22 cellular contexts compared by ENCODE assay signal in genomic region chr19:3296034-3296433, GRCh38.
A peak's percentile ranks its signal among the peaks of the same experiment; 100 is the strongest.
DNase-seq lines count a peak whose midpoint lies in the region; ATAC-seq, FAIRE-seq and TF ChIP-seq lines count a peak whose summit lies in the region.
"Had no signal": no experiment of that assay in that cellular context is flagged by ENCODE, and none has a peak within 500 bp of the region (broad histone marks: within the 10 kb centered on the region; RNA-seq: fewer than 3 reads in every experiment).

No MANE protein-coding gene starts in this region.

- FAIRE-seq in K562 (lab: Jason Lieb, UNC), result no peak
- FAIRE-seq: A549, D721Med, G401.6, GM12891 had no signal

- CTCF ChIA-PET in SK-N-SH (lab: Yijun Ruan, JAX), result interaction anchor here (3.0 kb wide), 1 partner anchor 8 kb away, joined by 22 read pairs; no protein-coding TSS in a partner anchor
- CTCF ChIA-PET in K562 (lab: Yijun Ruan, JAX; ENCODE audit: low intra/inter-chr PET ratio), result interaction anchor here (0.6 to 1.3 kb wide), 2 partner anchors 12 to 428 kb away, joined by 3 read pairs; no protein-coding TSS in a partner anchor
- CTCF ChIA-PET in OCI-LY7 (lab: Charles Lee; ENCODE audit: unreplicated experiment), result no interaction called here

- no peak overlapping the region for H3K4me3 ChIP-seq in SK-N-SH (ENCODE audit: low read depth in 2 of 2, low read length in 1 of 2)
- H3K4me3 ChIP-seq in H7 (ENCODE audit: insufficient read depth, low read depth, low read length), result no peak overlapping the region
- no peak overlapping the region for H3K4me3 ChIP-seq in K562
- H3K4me3 ChIP-seq in OCI-LY7 (ENCODE audit: low read depth, low read length, poor library complexity, severe bottlenecking), result no peak overlapping the region
- H3K4me3 ChIP-seq: A549; BLaER1 treated with 17β-estradiol and CSF1 and Interleukin-3, amounts not matched to agents 10 nM and 100 nM had no signal

- H3K27me3 ChIP-seq in SK-N-SH (ENCODE audit: insufficient read depth), result peaks cover 37% of the 10 kb centered on the region; the same call in 1 of the 2 replicates
- no peaks in the 10 kb centered on the region; the same call in 1 of the 2 replicates for H3K27me3 ChIP-seq in H7 (ENCODE audit: control insufficient read depth, insufficient read depth, low read length)
- H3K27me3 ChIP-seq in K562 (ENCODE audit: control insufficient read depth in 2 of 2, insufficient read depth in 2 of 2, low read length in 2 of 2), result peaks cover 9 to 29% of the 10 kb centered on the region in 2 experiments

- no peak for TF ChIP-seq RAD21 in SK-N-SH (IDR thresholded peaks at IDR 0.05; ENCODE audit: low read length)
- no peak for TF ChIP-seq RAD21 in K562 (CRISPR knock-in tag; conservative IDR thresholded peaks at IDR 0.05 in 1 of 2, IDR thresholded peaks at IDR 0.05 in 1 of 2)

- POLR2A ChIA-PET in SK-N-SH (lab: Yijun Ruan, JAX) (interaction anchor here (0.6 kb wide), 1 partner anchor 18 kb away, joined by 3 read pairs; no protein-coding TSS in a partner anchor), K562 (lab: Yijun Ruan, JAX) (no interaction called here), OCI-LY7 (lab: Charles Lee) (no interaction called here)

- WGBS in SK-N-SH (ENCODE audit: low lambda C conversion rate), result 52% methylated on average over 9 of the region's 9 CpGs
- WGBS in K562 (ENCODE audit: insufficient coverage, low coverage, missing lambda C conversion rate), result 32% methylated on average over 7 of the region's 9 CpGs

- TF ChIP-seq POLR2A in K562 (conservative IDR thresholded peaks at IDR 0.05), result no peak

- H4K20me1 ChIP-seq in SK-N-SH (ENCODE audit: insufficient read depth), result no peaks in the 10 kb centered on the region
- peaks cover 4% of the 10 kb centered on the region; the same call in 1 of the 2 replicates for H4K20me1 ChIP-seq in K562 (replicated peaks; ENCODE audit: control insufficient read depth, insufficient read depth, low read length)
- H4K20me1 ChIP-seq in OCI-LY7 (ENCODE audit: insufficient read depth, low read length), result no peaks in the 10 kb centered on the region
- H4K20me1 ChIP-seq: BLaER1 treated with 17β-estradiol and CSF1 and Interleukin-3, amounts not matched to agents 10 nM and 100 nM had no signal

- no peaks in the 10 kb centered on the region for H3K9me2 ChIP-seq in SK-N-SH
- H3K9me2 ChIP-seq in OCI-LY7 (ENCODE audit: insufficient read depth, low read length), result no peaks in the 10 kb centered on the region

- peak; percentile 22 for DNase-seq in SK-N-SH
- peak; percentile 32 for DNase-seq in H7
- DNase-seq in K562 (ENCODE audit: extremely low read depth in 1 of 4, low spot score in 3 of 4), result no peak
- no peak for DNase-seq in OCI-LY7 (ENCODE audit: low spot score)
- DNase-seq: AML-193; Caco-2; Calu3; CD4-positive, alpha-beta T cell; CD8-positive, alpha-beta T cell; DMS79 treated with DMSO at 0.1 percent for 48 hours; EL; GF-D8 had no signal

- H3K9me3 ChIP-seq in SK-N-SH (no peaks in the 10 kb centered on the region), K562 (replicated peaks; ENCODE audit: control insufficient read depth, insufficient read depth, low read depth, low read length) (no peaks in the 10 kb centered on the region), OCI-LY7 (ENCODE audit: low read length) (no peaks in the 10 kb centered on the region)
- H3K9me3 ChIP-seq: A549, Caco-2 had no signal

- intact Hi-C loops in K562 (cut with micrococcal nuclease) (no loop called here), OCI-LY7 (cut with micrococcal nuclease; ENCODE audit: unreplicated experiment) (no loop called here)

- H3K4me2 ChIP-seq in SK-N-SH, result no peak overlapping the region
- H3K4me2 ChIP-seq in K562 (ENCODE audit: insufficient read depth, low read length), result no peak overlapping the region
- no peak overlapping the region for H3K4me2 ChIP-seq in OCI-LY7 (ENCODE audit: low read length)
- H3K4me2 ChIP-seq: A549; BLaER1 treated with 17β-estradiol and CSF1 and Interleukin-3, amounts not matched to agents 10 nM and 100 nM had no signal

- H3K79me2 ChIP-seq in SK-N-SH (ENCODE audit: insufficient read depth) (no peaks in the 10 kb centered on the region), K562 (ENCODE audit: control insufficient read depth, insufficient read depth, low read length) (no peaks in the 10 kb centered on the region), OCI-LY7 (ENCODE audit: insufficient read depth, low read depth, low read length) (no peaks in the 10 kb centered on the region)

- TF ChIP-seq EP300 in SK-N-SH (IDR thresholded peaks at IDR 0.05; ENCODE audit: borderline replicate concordance in 1 of 2, low read depth in 1 of 2, low read length in 1 of 2) (no peak), K562 (IDR thresholded peaks at IDR 0.05; ENCODE audit: low read length) (no peak)

- no peaks in the 10 kb centered on the region for H3F3A ChIP-seq in SK-N-SH (replicated peaks; ENCODE audit: insufficient read depth)

- no peak overlapping the region for H3K9ac ChIP-seq in SK-N-SH
- no peak overlapping the region for H3K9ac ChIP-seq in K562 (ENCODE audit: insufficient read depth in 1 of 2, low read depth in 2 of 2, low read length in 2 of 2)
- H3K9ac ChIP-seq: BLaER1 treated with 17β-estradiol and CSF1 and Interleukin-3, amounts not matched to agents 10 nM and 100 nM had no signal

- BruUV-seq in K562 (replicated peaks; lab: Mats Ljungman, UMichigan), result no TSS peak
- BruUV-seq in OCI-LY7 (replicated peaks; lab: Mats Ljungman, UMichigan), result no TSS peak

- H3K4me1 ChIP-seq in SK-N-SH (ENCODE audit: control insufficient read depth in 1 of 2, insufficient read depth in 2 of 2, low read depth in 1 of 2, low read length in 1 of 2), result no peaks in the 10 kb centered on the region
- H3K4me1 ChIP-seq in K562 (replicated peaks in 1 of 2; ENCODE audit: control insufficient read depth in 2 of 2, insufficient read depth in 2 of 2, low read length in 2 of 2), result peaks cover 0 to 12% of the 10 kb centered on the region in 2 experiments; a peak in 2 of 5 replicates
- no peaks in the 10 kb centered on the region for H3K4me1 ChIP-seq in OCI-LY7 (ENCODE audit: insufficient read depth, low read length, poor library complexity, severe bottlenecking)
- H3K4me1 ChIP-seq: BLaER1 treated with 17β-estradiol and CSF1 and Interleukin-3, amounts not matched to agents 10 nM and 100 nM; Caco-2 had no signal

- in situ Hi-C loops in K562 (cut with MboI), result loop anchor here (10.0 kb wide), 1 partner anchor 409 kb away; the partner anchor contains the start of genes PIP5K1C and TJP3

- H3K36me3 ChIP-seq in SK-N-SH (replicated peaks in 1 of 2; ENCODE audit: control insufficient read depth in 1 of 2, insufficient read depth in 2 of 2, low read length in 1 of 2), result no peaks in the 10 kb centered on the region
- no peaks in the 10 kb centered on the region for H3K36me3 ChIP-seq in H7 (replicated peaks; ENCODE audit: control insufficient read depth, insufficient read depth, low read length)
- no peaks in the 10 kb centered on the region for H3K36me3 ChIP-seq in K562 (ENCODE audit: control insufficient read depth, insufficient read depth, low read length)
- no peaks in the 10 kb centered on the region for H3K36me3 ChIP-seq in OCI-LY7 (ENCODE audit: insufficient read depth, low read length)
- H3K36me3 ChIP-seq: BLaER1 treated with 17β-estradiol and CSF1 and Interleukin-3, amounts not matched to agents 10 nM and 100 nM had no signal

- no peaks in the 10 kb centered on the region for H3K9me1 ChIP-seq in K562 (ENCODE audit: control insufficient read depth, insufficient read depth, low read length)

- TF ChIP-seq CTCF in SK-N-SH (IDR thresholded peaks at IDR 0.05) (no peak), K562 (IDR thresholded peaks at IDR 0.05 in 2 of 3, conservative IDR thresholded peaks at IDR 0.05 in 1 of 3; ENCODE audit: insufficient read depth in 2 of 3, low read depth in 1 of 3, low read length in 3 of 3) (no peak), OCI-LY7 (conservative IDR thresholded peaks at IDR 0.05; ENCODE audit: low read length) (no peak)

- H2AFZ ChIP-seq in SK-N-SH (ENCODE audit: low read depth) (no peak overlapping the region), K562 (ENCODE audit: low read depth, low read length) (no peak overlapping the region), OCI-LY7 (ENCODE audit: low read length) (no peak overlapping the region)

- H3K27ac ChIP-seq in SK-N-SH (ENCODE audit: low read depth in 2 of 2, low read length in 1 of 2) (no peak overlapping the region), K562 (ENCODE audit: extremely low read depth, low read depth, low read length) (no peak overlapping the region), OCI-LY7 (ENCODE audit: low read depth, low read length, poor library complexity, severe bottlenecking) (no peak overlapping the region)
- H3K27ac ChIP-seq: 22Rv1; A549; BLaER1 treated with 17β-estradiol and CSF1 and Interleukin-3, amounts not matched to agents 10 nM and 100 nM; C4-2B had no signal

- ATAC-seq in SK-N-SH treated with all-trans-retinoic acid at 6 μM for 48 hours (no peak), K562 (no peak), HG03039 (IDR thresholded peaks at IDR 0.05; ENCODE audit: unreplicated experiment) (no peak), GM19351 (IDR thresholded peaks at IDR 0.05; ENCODE audit: unreplicated experiment) (no peak)
- ATAC-seq: A549; CD8-positive, alpha-beta T cell had no signal

TF ChIP-seq in SK-N-SH, 30 proteins besides CTCF, POLR2A, EP300 and RAD21 (continues in another document):
- TF ChIP-seq MXI1 (IDR thresholded peaks at IDR 0.05; ENCODE audit: low read depth, low read length) (no peak), MEF2A (IDR thresholded peaks at IDR 0.05; ENCODE audit: borderline replicate concordance, low read depth) (no peak), POLR2AphosphoS5 (IDR thresholded peaks at IDR 0.05; ENCODE audit: low read depth, low read length) (no peak), RXRA (IDR thresholded peaks at IDR 0.05; ENCODE audit: borderline replicate concordance, low read depth) (no peak), JUND (IDR thresholded peaks at IDR 0.05) (no peak), FOXM1 (IDR thresholded peaks at IDR 0.05; ENCODE audit: low read depth) (no peak)

TF ChIP-seq in SK-N-SH treated with all-trans-retinoic acid at 6 μM for 48 hours, 23 proteins besides CTCF, POLR2A, EP300 and RAD21:
- no peak for TF ChIP-seq ZFP30 (CRISPR knock-in tag; IDR thresholded peaks at IDR 0.05)
- no peak for TF ChIP-seq PPARA (CRISPR knock-in tag; IDR thresholded peaks at IDR 0.05; ENCODE audit: borderline replicate concordance)
- TF ChIP-seq SNAI2 (CRISPR knock-in tag; IDR thresholded peaks at IDR 0.05), result no peak
TF ChIP-seq in SK-N-SH treated with all-trans-retinoic acid at 6 μM for 48 hours: peak in this region for 0.

TF ChIP-seq in K562, 482 proteins besides CTCF, POLR2A, EP300 and RAD21:
- TF ChIP-seq VEZF1 (CRISPR knock-in tag; IDR thresholded peaks at IDR 0.05) (peak; percentile 21; the same call in 1 of the 2 replicates), SRF (CRISPR knock-in tag; IDR thresholded peaks at IDR 0.05) (no peak)

Comparison
In these comparisons a context has a peak if more than half of its experiments do, and no peak if none do; other contexts are left out.
1. DNase-seq: peak in SK-N-SH (single experiment) and H7 (single experiment); none in K562 (0 of 4) and OCI-LY7 (single experiment).